ENCODE assay signal across 28 cellular contexts in genomic region chr7:142321391-142321790, GRCh38.
DNase-seq lines count a peak whose midpoint lies in the region; ATAC-seq lines count a peak whose summit lies in the region.
"Had no signal": no experiment of that assay in that cellular context is flagged by ENCODE, and none has a peak within 500 bp of the region (broad histone marks: within the 10 kb centered on the region; RNA-seq: fewer than 3 reads in every experiment).

No MANE protein-coding gene starts in this region.

- peaks cover 14% of the 10 kb centered on the region for H3K27me3 Mint-ChIP-seq in T-helper 2 cell treated with Interferon-gamma antibody and Interleukin-4, amounts not matched to agents 5 μg/mL and 100 μg/mL, for 36 hours (ENCODE audit: low read depth)
- H3K27me3 Mint-ChIP-seq in stimulated activated naive CD8-positive, alpha-beta T cell treated with anti-CD3 and anti-CD28 coated beads, Interleukin-15, amount 100 ng/mL, for 72 hours: peaks cover 10% of the 10 kb centered on the region
- H3K27me3 Mint-ChIP-seq in activated naive CD8-positive, alpha-beta T cell treated with anti-CD3 and anti-CD28 coated beads, Interleukin-2, amount 10 ng/mL, durations not matched to agents 7 days and 5 days: peaks cover 17% of the 10 kb centered on the region

- peak; percentile 16 for ATAC-seq in stimulated activated naive CD8-positive, alpha-beta T cell treated with anti-CD3 and anti-CD28 coated beads, Interleukin-15, amount 100 ng/mL, for 72 hours
- no peak for ATAC-seq in stimulated activated naive CD8-positive, alpha-beta T cell treated with anti-CD3 and anti-CD28 coated beads, Interleukin-15, Interleukin-2, amounts not matched to agents 100 U/mL and 50 U/mL, for 24 hours
- ATAC-seq in activated naive CD8-positive, alpha-beta T cell treated with anti-CD3 and anti-CD28 coated beads, Interleukin-2, amount 10 ng/mL, durations not matched to agents 7 days and 5 days (ENCODE audit: low read depth): no peak
- ATAC-seq in GM19023 (IDR thresholded peaks at IDR 0.05; ENCODE audit: unreplicated experiment): no peak
- ATAC-seq: effector memory CD8-positive, alpha-beta T cell; left cardiac atrium; WTC11 had no signal

- H3K9me3 Mint-ChIP-seq in T-helper 2 cell treated with Interferon-gamma antibody and Interleukin-4, amounts not matched to agents 5 μg/mL and 100 μg/mL, for 36 hours: no peaks in the 10 kb centered on the region
- H3K9me3 Mint-ChIP-seq in stimulated activated naive CD8-positive, alpha-beta T cell treated with anti-CD3 and anti-CD28 coated beads, Interleukin-15, amount 100 ng/mL, for 72 hours: no peaks in the 10 kb centered on the region
- no peaks in the 10 kb centered on the region for H3K9me3 Mint-ChIP-seq in activated naive CD8-positive, alpha-beta T cell treated with anti-CD3 and anti-CD28 coated beads, Interleukin-2, amount 10 ng/mL, durations not matched to agents 7 days and 5 days
- H3K9me3 Mint-ChIP-seq: effector memory CD8-positive, alpha-beta T cell; nephron progenitor cell; stimulated activated memory B cell treated with anti-CD40 and anti-IgM and Interleukin-4, amounts not matched to agents 10 μg/mL and 1 μg/mL and 100 μg/mL, for 72 hours; WTC11 had no signal

- no peaks in the 10 kb centered on the region for H3K36me3 Mint-ChIP-seq in T-helper 2 cell treated with Interferon-gamma antibody and Interleukin-4, amounts not matched to agents 5 μg/mL and 100 μg/mL, for 36 hours (ENCODE audit: low read depth)
- no peaks in the 10 kb centered on the region for H3K36me3 Mint-ChIP-seq in activated naive CD8-positive, alpha-beta T cell treated with anti-CD3 and anti-CD28 coated beads, Interleukin-2, amount 10 ng/mL, durations not matched to agents 7 days and 5 days
- H3K36me3 Mint-ChIP-seq: stimulated activated memory B cell treated with anti-CD40 and anti-IgM and Interleukin-4, amounts not matched to agents 10 μg/mL and 1 μg/mL and 100 μg/mL, for 72 hours; WTC11 had no signal

- POLR2A ChIA-PET in activated naive CD8-positive, alpha-beta T cell treated with anti-CD3 and anti-CD28 coated beads, Interleukin-2, amount 10 ng/mL, durations not matched to agents 7 days and 5 days (lab: Charles Lee): interaction anchor here (1.9 kb wide), 1 partner anchor 487 kb away, joined by 8 read pairs; no protein-coding TSS in a partner anchor

- no peaks in the 10 kb centered on the region for H3K4me1 Mint-ChIP-seq in T-helper 2 cell treated with Interferon-gamma antibody and Interleukin-4, amounts not matched to agents 5 μg/mL and 100 μg/mL, for 36 hours (ENCODE audit: low read depth)
- H3K4me1 Mint-ChIP-seq in stimulated activated naive CD8-positive, alpha-beta T cell treated with anti-CD3 and anti-CD28 coated beads, Interleukin-15, amount 100 ng/mL, for 72 hours: peaks cover 20% of the 10 kb centered on the region
- peaks cover 11% of the 10 kb centered on the region for H3K4me1 Mint-ChIP-seq in activated naive CD8-positive, alpha-beta T cell treated with anti-CD3 and anti-CD28 coated beads, Interleukin-2, amount 10 ng/mL, durations not matched to agents 7 days and 5 days
- H3K4me1 Mint-ChIP-seq: stimulated activated memory B cell treated with anti-CD40 and anti-IgM and Interleukin-4, amounts not matched to agents 10 μg/mL and 1 μg/mL and 100 μg/mL, for 72 hours had no signal

- no peak for DNase-seq in T-helper 2 cell treated with Interferon-gamma antibody and Interleukin-4, amounts not matched to agents 5 μg/mL and 100 μg/mL, for 36 hours (ENCODE audit: low spot score)
- DNase-seq in T-helper 2 cell (no peak), SK-N-DZ (ENCODE audit: low spot score) (no peak)
- DNase-seq in stimulated activated naive CD8-positive, alpha-beta T cell treated with anti-CD3 and anti-CD28 coated beads, Interleukin-15, amount 100 ng/mL, for 72 hours: no peak
- no peak for DNase-seq in stimulated activated naive CD8-positive, alpha-beta T cell treated with anti-CD3 and anti-CD28 coated beads, Interleukin-15, Interleukin-2, amounts not matched to agents 100 U/mL and 50 U/mL, for 24 hours
- no peak for DNase-seq in activated naive CD8-positive, alpha-beta T cell treated with anti-CD3 and anti-CD28 coated beads, Interleukin-2, amount 10 ng/mL, durations not matched to agents 7 days and 5 days
- DNase-seq in activated CD8-positive, alpha-beta memory T cell treated with anti-CD3 and anti-CD28 coated beads, Interleukin-2, amount 50 U/mL, for 48 hours: no peak
- DNase-seq: 8988T; C1 segment of cervical spinal cord; caudate nucleus; cortex of kidney; DMS79 treated with DMSO at 0.1 percent for 48 hours; effector memory CD8-positive, alpha-beta T cell; GF-D8; hypothalamus; KBM-7; left cardiac atrium; mucosa of descending colon; NCI-H1105 treated with DMSO at 0.1 percent for 48 hours; NCI-H1930; NCI-H2171 treated with DMSO at 0.1 percent for 48 hours; NCI-H510A; nephron progenitor cell; SIG-M5; upper lobe of right lung had no signal

- H3K4me3 Mint-ChIP-seq in T-helper 2 cell treated with Interferon-gamma antibody and Interleukin-4, amounts not matched to agents 5 μg/mL and 100 μg/mL, for 36 hours: peak overlapping the region; percentile 58
- H3K4me3 Mint-ChIP-seq in stimulated activated naive CD8-positive, alpha-beta T cell treated with anti-CD3 and anti-CD28 coated beads, Interleukin-15, amount 100 ng/mL, for 72 hours: peak overlapping the region in 1 of 2 donors; percentile 27
- H3K4me3 Mint-ChIP-seq in activated naive CD8-positive, alpha-beta T cell treated with anti-CD3 and anti-CD28 coated beads, Interleukin-2, amount 10 ng/mL, durations not matched to agents 7 days and 5 days: peak overlapping the region; percentile 49
- H3K4me3 Mint-ChIP-seq: effector memory CD8-positive, alpha-beta T cell; nephron progenitor cell; stimulated activated memory B cell treated with anti-CD40 and anti-IgM and Interleukin-4, amounts not matched to agents 10 μg/mL and 1 μg/mL and 100 μg/mL, for 72 hours; WTC11 had no signal

- peak overlapping the region; percentile 32 for H3K27ac Mint-ChIP-seq in T-helper 2 cell treated with Interferon-gamma antibody and Interleukin-4, amounts not matched to agents 5 μg/mL and 100 μg/mL, for 36 hours
- H3K27ac Mint-ChIP-seq in stimulated activated naive CD8-positive, alpha-beta T cell treated with anti-CD3 and anti-CD28 coated beads, Interleukin-15, amount 100 ng/mL, for 72 hours: no peak overlapping the region
- H3K27ac Mint-ChIP-seq in activated naive CD8-positive, alpha-beta T cell treated with anti-CD3 and anti-CD28 coated beads, Interleukin-2, amount 10 ng/mL, durations not matched to agents 7 days and 5 days: peak overlapping the region; percentile 59
- H3K27ac Mint-ChIP-seq: effector memory CD8-positive, alpha-beta T cell; nephron progenitor cell; stimulated activated memory B cell treated with anti-CD40 and anti-IgM and Interleukin-4, amounts not matched to agents 10 μg/mL and 1 μg/mL and 100 μg/mL, for 72 hours; WTC11 had no signal

Comparison
In these comparisons a context has a peak if more than half of its experiments do, and no peak if none do; other contexts are left out.
1. H3K27ac Mint-ChIP-seq: peak in T-helper 2 cell treated with Interferon-gamma antibody and Interleukin-4, amounts not matched to agents 5 μg/mL and 100 μg/mL, for 36 hours (single experiment) and activated naive CD8-positive, alpha-beta T cell treated with anti-CD3 and anti-CD28 coated beads, Interleukin-2, amount 10 ng/mL, durations not matched to agents 7 days and 5 days (single experiment); none in stimulated activated naive CD8-positive, alpha-beta T cell treated with anti-CD3 and anti-CD28 coated beads, Interleukin-15, amount 100 ng/mL, for 72 hours (0 of 2).